In genomic region chr12:113846883-113847282, GRCh38 we compare ENCODE assay signal across 22 cellular contexts.
"Had no signal": no experiment of that assay in that cellular context is flagged by ENCODE, and none has a peak within 500 bp of the region (broad histone marks: within the 10 kb centered on the region; RNA-seq: fewer than 3 reads in every experiment).

No MANE protein-coding gene starts in this region.

- H3K9me3 ChIP-seq: gastrocnemius medialis, left ventricle myocardium inferior, mucosa of descending colon, pancreas, prostate gland, sigmoid colon, suprapubic skin, tibial nerve had no signal

- H3K27ac ChIP-seq: gastrocnemius medialis, hepatocyte, left ventricle myocardium inferior, pancreas, prostate gland, sigmoid colon, suprapubic skin, tibial nerve had no signal

- DNase-seq: activated CD4-positive, alpha-beta T cell treated with anti-CD3 and anti-CD28 coated beads for 36 hours; activated CD4-positive, CD25-positive, alpha-beta regulatory T cell; activated naive CD4-positive, alpha-beta T cell treated with Interleukin-2 at 50 U/mL for 16 hours; activated T-cell treated with anti-CD3 and anti-CD28 coated beads for 4 hours; activated T-cell treated with anti-CD3 and anti-CD28 coated beads, Interleukin-2, amount 50 U/mL, for 72 hours; anterior cingulate cortex; effector CD8-positive, alpha-beta T cell; gastrocnemius medialis; islet precursor cell; left ventricle myocardium inferior; mucosa of descending colon; pancreas; sigmoid colon; small intestine; stimulated activated naive CD4-positive, alpha-beta T cell; T-helper 2 cell had no signal

- H3K27me3 ChIP-seq: gastrocnemius medialis, hepatocyte, pancreas, sigmoid colon, suprapubic skin, tibial nerve had no signal

- H2AFZ ChIP-seq: hepatocyte had no signal

- H3K36me3 ChIP-seq: gastrocnemius medialis, pancreas had no signal

- ATAC-seq: activated CD4-positive, alpha-beta T cell treated with anti-CD3 and anti-CD28 coated beads for 36 hours; activated T-cell treated with anti-CD3 and anti-CD28 coated beads, Interleukin-2, amount 50 U/mL, for 72 hours; gastrocnemius medialis; mucosa of descending colon; natural killer cell treated with Interleukin-12 subunit alpha and Interleukin-12 subunit beta and Interleukin-15 and Interleukin-18, amount 100 ng/mL, for 72 hours; pancreas had no signal

- H3K4me1 ChIP-seq: pancreas, prostate gland, suprapubic skin had no signal

- H3K4me3 ChIP-seq: gastrocnemius medialis, hepatocyte, left ventricle myocardium inferior, lung, mucosa of descending colon, pancreas, prostate gland, sigmoid colon, suprapubic skin, tibial nerve had no signal

- H3K4me2 ChIP-seq: hepatocyte had no signal
